In the genomic region with DNA sequence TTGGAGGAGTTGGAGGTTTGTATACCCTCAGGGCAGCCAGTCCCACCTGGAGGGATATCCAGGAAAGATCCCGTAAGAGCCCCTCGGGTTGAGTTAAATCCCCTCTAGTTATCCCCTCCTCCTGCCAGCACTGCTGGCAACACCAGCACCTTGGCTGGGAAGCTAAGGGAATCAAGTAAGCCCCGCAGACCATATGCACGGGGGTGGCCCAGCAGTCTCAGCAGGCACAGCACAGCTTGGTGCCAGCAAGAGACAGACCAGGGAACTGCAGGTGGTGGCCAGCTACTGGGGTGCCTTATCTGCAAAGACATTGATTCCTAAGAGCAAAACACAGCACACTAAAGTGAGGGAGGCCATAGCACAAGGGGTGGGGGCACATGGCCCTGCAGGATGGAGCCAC, we compare ENCODE assay signal across 2 cellular contexts.
DNase-seq lines count a peak whose midpoint lies in the region; TF ChIP-seq lines count a peak whose summit lies in the region.
"Not testable (repeated sequence)": the region's sequence is repeated elsewhere in the genome, so short reads cannot be mapped to it uniquely, and the experiment has no call there.

No MANE protein-coding gene starts in this region.

- not testable (repeated sequence) for H3K27ac ChIP-seq in HEK293 (ENCODE audit: extremely low read depth, low read depth, low read length); WERI-Rb-1

- H3K4me1 ChIP-seq in HEK293 (ENCODE audit: control insufficient read depth, insufficient read depth, low read length) = not testable (repeated sequence)

- not testable (repeated sequence) for TF ChIP-seq CTCF in HEK293 (tag by site-specific recombination; IDR thresholded peaks at IDR 0.05); WERI-Rb-1 (IDR thresholded peaks at IDR 0.05; ENCODE audit: low read depth, low read length)

- H3K9me3 ChIP-seq in HEK293 (ENCODE audit: control insufficient read depth, insufficient read depth, low read depth, low read length); WERI-Rb-1 (ENCODE audit: severe bottlenecking): not testable (repeated sequence)

- CTCF ChIA-PET in HEK293 (lab: Yijun Ruan, JAX) = not testable (repeated sequence)

- peak; percentile 35 for DNase-seq in WERI-Rb-1

- POLR2A ChIA-PET in HEK293 (lab: Yijun Ruan, JAX) = not testable (repeated sequence)

- H3K36me3 ChIP-seq in HEK293 (ENCODE audit: control insufficient read depth in 2 of 2, insufficient read depth in 1 of 2, low read length in 2 of 2); WERI-Rb-1: not testable (repeated sequence)

- not testable (repeated sequence) for H3K4me3 ChIP-seq in HEK293 (ENCODE audit: low read depth, low read length); WERI-Rb-1 (ENCODE audit: low read depth, low read length)

- not testable (repeated sequence) for H3K27me3 ChIP-seq in WERI-Rb-1 (ENCODE audit: insufficient read depth, low read depth, severe bottlenecking)

TF ChIP-seq in HEK293, 187 proteins besides CTCF, POLR2A, EP300 and RAD21:
- peak; percentile 63; the same call in 1 of the 2 replicates for TF ChIP-seq ZIC2 (tag by site-specific recombination; IDR thresholded peaks at IDR 0.05)
